ENCODE assay signal across 8 cellular contexts in the genomic region with DNA sequence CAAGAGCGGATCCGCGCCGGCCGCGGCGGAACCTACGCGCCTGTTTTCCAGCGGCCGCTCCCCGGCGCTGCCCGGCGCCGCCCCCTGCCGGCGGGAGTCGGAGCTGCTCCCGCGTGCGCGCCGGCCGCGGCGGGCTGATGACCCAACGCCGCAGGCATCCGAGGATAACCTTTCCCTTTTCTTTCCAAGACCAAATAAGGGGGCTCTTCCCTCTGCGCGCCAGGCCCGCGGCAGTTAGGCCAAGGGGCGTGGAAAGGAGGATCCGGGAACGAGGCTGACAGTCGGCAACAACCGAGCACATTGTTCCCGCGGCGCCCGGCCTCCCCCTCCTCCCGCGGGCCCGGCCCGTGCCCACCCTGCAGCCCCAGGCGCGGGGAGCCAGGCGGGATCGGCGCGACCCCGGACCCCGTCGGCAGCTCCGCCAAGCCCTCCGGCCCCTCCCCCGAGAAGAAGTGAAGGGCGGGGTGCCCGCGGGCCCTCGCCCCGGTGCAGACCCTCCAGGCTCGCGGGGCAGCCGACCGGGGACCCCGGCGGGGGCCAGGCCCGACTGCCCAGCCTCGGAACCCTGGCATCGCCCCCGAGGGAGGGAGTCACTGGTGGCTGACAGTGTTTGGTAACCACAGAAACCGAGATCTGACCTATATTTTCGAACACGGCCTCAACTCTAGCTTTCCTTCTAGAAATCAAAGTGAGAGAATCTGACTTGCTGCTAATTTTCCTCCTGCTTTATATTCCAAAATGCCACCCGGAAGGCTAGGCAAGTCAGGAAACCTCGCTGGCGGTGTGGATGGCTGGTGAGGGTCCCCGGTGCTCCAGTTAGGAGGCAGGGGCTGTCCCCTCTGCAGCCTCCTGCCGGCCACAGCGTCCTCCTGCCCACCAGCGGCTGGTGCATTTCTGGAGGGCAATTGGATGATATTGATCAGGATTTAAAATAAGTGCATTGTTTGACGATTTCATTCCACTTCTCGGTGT. TPM values are rescaled to one million over a fixed set of nuclear protein-coding genes. Genes with fewer than 3 reads are reported as not detected.
A peak's percentile ranks its signal among the peaks of the same experiment; 100 is the strongest.
DNase-seq lines count a peak whose midpoint lies in the region; ATAC-seq and TF ChIP-seq lines count a peak whose summit lies in the region.

No MANE protein-coding gene starts in this region.

- H3K4me2 ChIP-seq in mammary epithelial cell (ENCODE audit: insufficient read depth, low read depth, low read length) = peak overlapping the region; percentile 98

- peak in 1 of 4 donors; percentile 62 for TF ChIP-seq EP300 in sigmoid colon (IDR thresholded peaks at IDR 0.05)

- H3K36me3 ChIP-seq in KOPT-K1 (ENCODE audit: insufficient read depth, low read length) (no peaks in the 10 kb centered on the region), mammary epithelial cell (ENCODE audit: insufficient read depth, low read length) (no peaks in the 10 kb centered on the region), sigmoid colon (no peaks in the 10 kb centered on the region)

- TF ChIP-seq CTCF in mammary epithelial cell (conservative IDR thresholded peaks at IDR 0.05 in 1 of 2, IDR thresholded peaks at IDR 0.05 in 1 of 2; ENCODE audit: extremely low read depth in 1 of 2, insufficient read depth in 1 of 2, low read depth in 1 of 2, low read length in 2 of 2) (peak; percentile 54 to 57), sigmoid colon (IDR thresholded peaks at IDR 0.05) (peak in 3 of 4 experiments; percentile 10 to 76 (median 26))

- intact Hi-C loops in mammary epithelial cell (cut with micrococcal nuclease) (loop anchor here (1.0 to 10.0 kb wide), 6 partner anchors 114 to 617 kb away; no protein-coding TSS in a partner anchor), sigmoid colon (cut with DNase I) (loop anchor here (2.0 to 5.0 kb wide), 4 partner anchors 42 to 408 kb away; no protein-coding TSS in a partner anchor)

- DNase-seq in Daoy (ENCODE audit: low read depth) (peak; percentile 92), UCSD-AML1 (lab: John Stamatoyannopoulos, UW; ENCODE audit: unreplicated experiment) (peak; percentile 51), mammary epithelial cell (peak; percentile 30), sigmoid colon (peak; percentile 96), OCI-M2 (lab: John Stamatoyannopoulos, UW; ENCODE audit: unreplicated experiment) (no peak)

- H2AFZ ChIP-seq in mammary epithelial cell (ENCODE audit: low read depth, low read length) = peak overlapping the region; percentile 93

- peak overlapping the region; percentile 41 to 67 (median 64) for H3K4me3 ChIP-seq in mammary epithelial cell (replicated peaks in 1 of 3; ENCODE audit: insufficient read depth in 1 of 3, low read depth in 2 of 3, low read length in 3 of 3)
- peak overlapping the region; percentile 53 for H3K4me3 ChIP-seq in iPS-18c (ENCODE audit: insufficient read depth, low read depth, low read length)
- peak overlapping the region; percentile 28 to 65 (median 57) for H3K4me3 ChIP-seq in sigmoid colon

- in situ Hi-C loops in mammary epithelial cell (cut with MboI; ENCODE audit: low sequenced_read_pairs in 2 of 2) = loop anchor here in 1 of 2 donors (25.0 kb wide), 1 partner anchor 172 kb away; no protein-coding TSS in a partner anchor

- dilution Hi-C loops in mammary epithelial cell (cut with HindIII; ENCODE audit: low sequenced_read_pairs) = loop anchor here (10.0 kb wide), 1 partner anchor 134 kb away; no protein-coding TSS in a partner anchor

- H3K9me3 ChIP-seq in KOPT-K1 (ENCODE audit: insufficient read depth, low read length, poor library complexity, severe bottlenecking) = no peaks in the 10 kb centered on the region
- no peaks in the 10 kb centered on the region for H3K9me3 ChIP-seq in mammary epithelial cell (replicated peaks; ENCODE audit: insufficient read depth, low read length)
- H3K9me3 ChIP-seq in iPS-18c (ENCODE audit: control insufficient read depth, insufficient read depth, low read length) = no peaks in the 10 kb centered on the region
- H3K9me3 ChIP-seq in sigmoid colon = no peaks in the 10 kb centered on the region

- WGBS in mammary epithelial cell (ENCODE audit: low coverage, missing lambda C conversion rate) = 17% methylated on average over 16 of the region's 86 CpGs
- 7% methylated on average over 86 of the region's 86 CpGs for WGBS in sigmoid colon, 2 donors

- no peaks in the 10 kb centered on the region for H3K27me3 ChIP-seq in mammary epithelial cell (ENCODE audit: insufficient read depth, low read length)
- H3K27me3 ChIP-seq in sigmoid colon = no peaks in the 10 kb centered on the region

- H3K4me1 ChIP-seq in mammary epithelial cell (ENCODE audit: insufficient read depth, low read length) (peaks cover 7% of the 10 kb centered on the region), sigmoid colon (peaks cover 0 to 21% (median 18%) of the 10 kb centered on the region in 4 donors)

- H3K9ac ChIP-seq in mammary epithelial cell (ENCODE audit: insufficient read depth, low read length) = peak overlapping the region; percentile 25

- H3K27ac ChIP-seq in KOPT-K1 (ENCODE audit: low read depth, low read length, poor library complexity, severe bottlenecking) (peak overlapping the region; percentile 63), mammary epithelial cell (ENCODE audit: insufficient read depth, low read depth, low read length) (peak overlapping the region; percentile 13), sigmoid colon (peak overlapping the region; percentile 91 to 97 (median 94))

- no peaks in the 10 kb centered on the region for H3K79me2 ChIP-seq in mammary epithelial cell (ENCODE audit: insufficient read depth, low read length)

- CTCF ChIA-PET in mammary epithelial cell (lab: Charles Lee; ENCODE audit: low non-redundant PET) = interaction anchor here (0.8 kb wide), 1 partner anchor 17 kb away, joined by 4 read pairs; no protein-coding TSS in a partner anchor

- ATAC-seq in GM21717 (IDR thresholded peaks at IDR 0.05; ENCODE audit: unreplicated experiment) = peak; percentile 75

- no peak for TF ChIP-seq POLR2A in sigmoid colon (IDR thresholded peaks at IDR 0.05)

- BruUV-seq in mammary epithelial cell (replicated peaks; lab: Mats Ljungman, UMichigan) = no TSS peak

- no peaks in the 10 kb centered on the region for H4K20me1 ChIP-seq in mammary epithelial cell (ENCODE audit: insufficient read depth, low read length)

RNA-seq across cellular contexts. Expression of a gene that starts 45.6 kb away (rescaled TPM):
- 9.3 and 11.8 TPM in 2 replicates for total RNA-seq in Daoy (2014; rRNA removed; shearing (Covaris generic))
- total RNA-seq in mammary epithelial cell = 1 to 10 TPM in 1 of 2 donors, under 1 TPM in 1; 0.82 to 4.3 TPM
- 0.31 TPM for polyA plus RNA-seq in mammary epithelial cell
- 4.4 TPM for polyA minus RNA-seq in mammary epithelial cell
- total RNA-seq in sigmoid colon = 1,000 to 10,000 TPM in 3 of 4 donors, 100 to 1,000 TPM in 1; 731 to 1,357 (median 1,117) TPM
- polyA plus RNA-seq in sigmoid colon = 10 to 100 TPM in 1 of 3 donors, 1 to 10 TPM in 1, under 1 TPM in 1; 0.69 to 31.9 (median 9.0) TPM

RNA-seq across cellular contexts. Expression of a gene that starts 51.7 kb away (rescaled TPM):
- total RNA-seq in Daoy (2014; rRNA removed; shearing (Covaris generic)) = not detected in 2 replicates
- not detected for total RNA-seq in mammary epithelial cell
- not detected for polyA plus RNA-seq in mammary epithelial cell
- polyA minus RNA-seq in mammary epithelial cell = not detected
- total RNA-seq in sigmoid colon = under 1 TPM in 2 of 4 donors, not detected in 2; 0.36 to 0.54 TPM
- polyA plus RNA-seq in sigmoid colon = not detected

Comparison
In these comparisons a context has a peak if more than half of its experiments do, and no peak if none do; other contexts are left out.
1. H3K27ac ChIP-seq: peak in every context shown above with its lines; median percentile 94 in sigmoid colon; 63 in KOPT-K1; 13 in mammary epithelial cell.
2. RNA of a gene that starts 45.6 kb away (total RNA-seq): 731 to 1,357 TPM in sigmoid colon; 9.3 to 11.8 TPM in Daoy and 0.82 to 4.3 TPM in mammary epithelial cell; every median in the first group is over 10 times any median in the second.
3. Peak in every context shown above with its lines, with median percentiles within 50 percentile points of each other: H3K4me3 ChIP-seq.